Comparison of ENCODE assay signal across 8 cellular contexts in the genomic region with DNA sequence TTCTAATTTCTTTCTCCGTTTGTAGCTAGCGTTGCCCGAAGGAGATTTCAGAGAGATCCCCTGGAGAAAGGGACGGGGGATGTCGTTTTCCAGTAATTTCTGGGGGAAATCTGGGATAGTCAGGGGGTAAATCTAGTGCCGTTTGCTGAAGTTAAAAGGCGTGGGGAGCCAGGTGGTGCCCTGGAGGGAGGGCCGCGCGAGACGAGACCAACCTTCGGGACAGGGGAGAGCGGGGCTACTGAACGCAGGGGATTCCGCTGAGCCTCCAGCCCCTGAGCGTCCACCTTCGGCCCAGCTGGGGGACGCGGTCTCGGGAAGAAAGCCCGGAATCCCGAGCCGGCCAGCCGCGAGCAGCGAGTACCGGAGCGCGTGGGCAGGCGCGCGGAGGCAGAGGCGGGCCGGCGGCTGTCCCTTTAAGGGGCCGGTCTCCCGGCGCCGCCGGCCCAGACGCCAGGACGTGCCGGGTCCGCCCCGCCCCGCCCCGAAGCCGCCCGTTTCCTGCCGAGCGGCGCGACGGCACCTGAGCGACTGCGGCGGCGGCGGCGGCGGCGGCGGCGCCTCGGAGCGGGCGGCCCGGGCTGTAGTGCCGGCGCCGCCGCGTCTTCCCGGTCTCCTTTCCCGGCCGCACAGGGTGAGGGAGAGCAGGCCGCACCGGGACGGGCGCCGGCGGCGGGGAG. TPM values are rescaled to one million over a fixed set of nuclear protein-coding genes. Genes with fewer than 3 reads are reported as not detected.
DNase-seq lines count a peak whose midpoint lies in the region; ATAC-seq and TF ChIP-seq lines count a peak whose summit lies in the region.

A gene with protein sequence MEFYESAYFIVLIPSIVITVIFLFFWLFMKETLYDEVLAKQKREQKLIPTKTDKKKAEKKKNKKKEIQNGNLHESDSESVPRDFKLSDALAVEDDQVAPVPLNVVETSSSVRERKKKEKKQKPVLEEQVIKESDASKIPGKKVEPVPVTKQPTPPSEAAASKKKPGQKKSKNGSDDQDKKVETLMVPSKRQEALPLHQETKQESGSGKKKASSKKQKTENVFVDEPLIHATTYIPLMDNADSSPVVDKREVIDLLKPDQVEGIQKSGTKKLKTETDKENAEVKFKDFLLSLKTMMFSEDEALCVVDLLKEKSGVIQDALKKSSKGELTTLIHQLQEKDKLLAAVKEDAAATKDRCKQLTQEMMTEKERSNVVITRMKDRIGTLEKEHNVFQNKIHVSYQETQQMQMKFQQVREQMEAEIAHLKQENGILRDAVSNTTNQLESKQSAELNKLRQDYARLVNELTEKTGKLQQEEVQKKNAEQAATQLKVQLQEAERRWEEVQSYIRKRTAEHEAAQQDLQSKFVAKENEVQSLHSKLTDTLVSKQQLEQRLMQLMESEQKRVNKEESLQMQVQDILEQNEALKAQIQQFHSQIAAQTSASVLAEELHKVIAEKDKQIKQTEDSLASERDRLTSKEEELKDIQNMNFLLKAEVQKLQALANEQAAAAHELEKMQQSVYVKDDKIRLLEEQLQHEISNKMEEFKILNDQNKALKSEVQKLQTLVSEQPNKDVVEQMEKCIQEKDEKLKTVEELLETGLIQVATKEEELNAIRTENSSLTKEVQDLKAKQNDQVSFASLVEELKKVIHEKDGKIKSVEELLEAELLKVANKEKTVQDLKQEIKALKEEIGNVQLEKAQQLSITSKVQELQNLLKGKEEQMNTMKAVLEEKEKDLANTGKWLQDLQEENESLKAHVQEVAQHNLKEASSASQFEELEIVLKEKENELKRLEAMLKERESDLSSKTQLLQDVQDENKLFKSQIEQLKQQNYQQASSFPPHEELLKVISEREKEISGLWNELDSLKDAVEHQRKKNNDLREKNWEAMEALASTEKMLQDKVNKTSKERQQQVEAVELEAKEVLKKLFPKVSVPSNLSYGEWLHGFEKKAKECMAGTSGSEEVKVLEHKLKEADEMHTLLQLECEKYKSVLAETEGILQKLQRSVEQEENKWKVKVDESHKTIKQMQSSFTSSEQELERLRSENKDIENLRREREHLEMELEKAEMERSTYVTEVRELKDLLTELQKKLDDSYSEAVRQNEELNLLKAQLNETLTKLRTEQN (N-terminal part only) (plus strand): TSS at position 484 of the 677 bp plus-strand sequence. CDS start 31,842 bp downstream, outside the sequence.

- H3K9ac ChIP-seq in HUES48 (ENCODE audit: low read depth, low read length): peak within 1 kb of the TSS; percentile 91

- CTCF ChIA-PET in Calu3 (lab: Charles Lee) (interaction anchor here (0.6 to 0.8 kb wide), 2 partner anchors 15 to 22 kb away, joined by 5 to 7 read pairs; no protein-coding TSS in a partner anchor), Panc1 (lab: Charles Lee) (no interaction called here)

- H3K27ac ChIP-seq in HUES48 (ENCODE audit: low read depth, low read length) (peak within 1 kb of the TSS; percentile 91), Panc1 (ENCODE audit: low read length) (peak within 1 kb of the TSS; percentile 95), muscle layer of duodenum (ENCODE audit: low read length) (peak within 1 kb of the TSS; percentile 88)

- intact Hi-C loops in Calu3 (cut with micrococcal nuclease; ENCODE audit: unreplicated experiment) (no loop called here), Panc1 (cut with micrococcal nuclease; ENCODE audit: unreplicated experiment) (loop anchor here (10.0 kb wide), 1 partner anchor 365 kb away; no protein-coding TSS in a partner anchor)

- H3K4me3 ChIP-seq in HUES48 (ENCODE audit: low read depth, low read length): peak within 1 kb of the TSS; percentile 84
- peak within 1 kb of the TSS; percentile 79 to 81 for H3K4me3 ChIP-seq in Panc1 (ENCODE audit: low read depth in 2 of 2, low read length in 2 of 2)
- H3K4me3 ChIP-seq in muscle layer of duodenum (ENCODE audit: low read depth in 1 of 2, low read length in 2 of 2): peak within 1 kb of the TSS; percentile 81 to 92

- in situ Hi-C loops in Panc1 (cut with HindIII; ENCODE audit: low pct_unique_long_range_greater_than_20kb, low sequenced_read_pairs): no loop called here

- no peaks in the 10 kb centered on the region for H3K9me3 ChIP-seq in HUES48 (ENCODE audit: control insufficient read depth, insufficient read depth, low read length)
- H3K9me3 ChIP-seq in Panc1 (ENCODE audit: control insufficient read depth, insufficient read depth, low read depth, low read length): no peaks in the 10 kb centered on the region
- H3K9me3 ChIP-seq in muscle layer of duodenum (ENCODE audit: control insufficient read depth in 1 of 2, low read length in 2 of 2): no peaks in the 10 kb centered on the region

- H3K4me3 Mint-ChIP-seq in Calu3 (ENCODE audit: low read depth, unreplicated experiment): peak within 1 kb of the TSS; percentile 92
- H3K4me3 Mint-ChIP-seq in activated T-cell treated with anti-CD3 and anti-CD28 coated beads, Interleukin-2, amount 50 U/mL, for 24 hours: peak within 1 kb of the TSS; percentile 91

- H3K27me3 ChIP-seq in HUES48 (ENCODE audit: control insufficient read depth, insufficient read depth, low read length) (no peaks in the 10 kb centered on the region), Panc1 (ENCODE audit: control insufficient read depth, insufficient read depth, low read length) (no peaks in the 10 kb centered on the region), muscle layer of duodenum (ENCODE audit: low read depth, low read length) (no peaks in the 10 kb centered on the region)

- peak; percentile 82 for ATAC-seq in GM21381 (IDR thresholded peaks at IDR 0.05; ENCODE audit: unreplicated experiment)
- peak; percentile 88 for ATAC-seq in Panc1
- ATAC-seq in esophagus mucosa: peak; percentile 95

- H3K9me3 Mint-ChIP-seq in Calu3 (ENCODE audit: low read depth, unreplicated experiment): no peaks in the 10 kb centered on the region
- no peaks in the 10 kb centered on the region for H3K9me3 Mint-ChIP-seq in activated T-cell treated with anti-CD3 and anti-CD28 coated beads, Interleukin-2, amount 50 U/mL, for 24 hours

- H3K36me3 ChIP-seq in HUES48 (ENCODE audit: control insufficient read depth, insufficient read depth, low read length): 0 out of 2 replicates have a peak, but pooled peaks cover 11% of the 10 kb centered on the region
- H3K36me3 ChIP-seq in Panc1 (ENCODE audit: control insufficient read depth, insufficient read depth, low read length): peaks cover 3% of the 10 kb centered on the region
- H3K36me3 ChIP-seq in muscle layer of duodenum (ENCODE audit: control insufficient read depth in 1 of 2, insufficient read depth in 2 of 2, low read length in 2 of 2): peaks cover 0 to 4% of the 10 kb centered on the region in 2 donors

- DNase-seq in Calu3 (peak; percentile 91), Panc1 (ENCODE audit: low read depth, low spot score) (no peak)
- DNase-seq in activated T-cell treated with anti-CD3 and anti-CD28 coated beads, Interleukin-2, amount 50 U/mL, for 24 hours: peak; percentile 91
- peak; percentile 50 to 84 for DNase-seq in stimulated activated CD8-positive, alpha-beta memory T cell treated with anti-CD3 and anti-CD28 coated beads, Interleukin-7, amount 100 ng/mL, for 4 hours (ENCODE audit: low read depth in 2 of 2)

- POLR2A ChIA-PET in Panc1 (lab: Charles Lee): interaction anchor here (0.6 to 0.8 kb wide), 2 partner anchors 21 to 64 kb away, joined by 5 read pairs; no protein-coding TSS in a partner anchor

- no peak for TF ChIP-seq CTCF in Calu3 (IDR thresholded peaks at IDR 0.05; ENCODE audit: unreplicated experiment)
- no peak for TF ChIP-seq CTCF in Panc1 (IDR thresholded peaks at IDR 0.05)

- H3K4me1 Mint-ChIP-seq in Calu3 (ENCODE audit: low read depth, unreplicated experiment): peaks cover 7% of the 10 kb centered on the region
- H3K4me1 Mint-ChIP-seq in activated T-cell treated with anti-CD3 and anti-CD28 coated beads, Interleukin-2, amount 50 U/mL, for 24 hours (ENCODE audit: low read depth): peaks cover 35% of the 10 kb centered on the region

- no peaks in the 10 kb centered on the region for H3K27me3 Mint-ChIP-seq in Calu3 (ENCODE audit: unreplicated experiment)
- H3K27me3 Mint-ChIP-seq in activated T-cell treated with anti-CD3 and anti-CD28 coated beads, Interleukin-2, amount 50 U/mL, for 24 hours: no peaks in the 10 kb centered on the region

- H3K27ac Mint-ChIP-seq in Calu3 (ENCODE audit: unreplicated experiment): peak within 1 kb of the TSS; percentile 86
- peak within 1 kb of the TSS; percentile 95 for H3K27ac Mint-ChIP-seq in activated T-cell treated with anti-CD3 and anti-CD28 coated beads, Interleukin-2, amount 50 U/mL, for 24 hours

- no TSS peak for BruUV-seq in Calu3 (replicated peaks; lab: Mats Ljungman, UMichigan)
- BruUV-seq in Panc1 (replicated peaks; lab: Mats Ljungman, UMichigan): no TSS peak

- H3K36me3 Mint-ChIP-seq in Calu3 (ENCODE audit: insufficient read depth, unreplicated experiment): peaks cover 25% of the 10 kb centered on the region
- H3K36me3 Mint-ChIP-seq in activated T-cell treated with anti-CD3 and anti-CD28 coated beads, Interleukin-2, amount 50 U/mL, for 24 hours (ENCODE audit: low read depth): peaks cover 29% of the 10 kb centered on the region

- H3K4me1 ChIP-seq in HUES48 (ENCODE audit: control insufficient read depth, insufficient read depth, low read length): peaks cover 35% of the 10 kb centered on the region
- H3K4me1 ChIP-seq in Panc1 (ENCODE audit: control insufficient read depth, insufficient read depth, low read length): peaks cover 26% of the 10 kb centered on the region
- H3K4me1 ChIP-seq in muscle layer of duodenum (ENCODE audit: control insufficient read depth in 1 of 2, insufficient read depth in 2 of 2, low read length in 2 of 2): peaks cover 15 to 28% of the 10 kb centered on the region in 2 donors

RNA-seq across cellular contexts. Expression of the gene that starts here (rescaled TPM):
- total RNA-seq in Calu3 (2022) (119 and 141 TPM in 2 replicates), Panc1 (2021; ENCODE audit: unreplicated experiment) (310 TPM), esophagus mucosa (80.7 TPM)
- polyA plus RNA-seq in Panc1 (2012; ENCODE audit: insufficient read length): 139 TPM
